ENCODE assay signal across 13 cellular contexts in genomic region chr16:72818286-72818845, GRCh38.
DNase-seq lines count a peak whose midpoint lies in the region; ATAC-seq and TF ChIP-seq lines count a peak whose summit lies in the region.
"Had no signal": no experiment of that assay in that cellular context is flagged by ENCODE, and none has a peak within 500 bp of the region (broad histone marks: within the 10 kb centered on the region; RNA-seq: fewer than 3 reads in every experiment).

No MANE protein-coding gene starts in this region.

- no peak for TF ChIP-seq EP300 in SK-N-SH (IDR thresholded peaks at IDR 0.05; ENCODE audit: borderline replicate concordance in 1 of 2, low read depth in 1 of 2, low read length in 1 of 2)

- no peaks in the 10 kb centered on the region for H3K27me3 Mint-ChIP-seq in type B pancreatic cell

- 92% methylated on average over 4 of the region's 4 CpGs for WGBS in SK-N-SH (ENCODE audit: low lambda C conversion rate)

- H3K4me3 Mint-ChIP-seq in type B pancreatic cell = no peak overlapping the region

- H3K4me2 ChIP-seq in SK-N-SH = no peak overlapping the region
- H3K4me2 ChIP-seq: hepatocyte, PC-9 had no signal

- H3K27me3 ChIP-seq in SK-N-SH (ENCODE audit: insufficient read depth) (no peaks in the 10 kb centered on the region), WERI-Rb-1 (ENCODE audit: insufficient read depth, low read depth, severe bottlenecking) (no peaks in the 10 kb centered on the region)
- H3K27me3 ChIP-seq: hepatocyte had no signal

- H3K36me3 ChIP-seq in SK-N-SH (replicated peaks in 1 of 2; ENCODE audit: control insufficient read depth in 1 of 2, insufficient read depth in 2 of 2, low read length in 1 of 2) = no peaks in the 10 kb centered on the region
- no peaks in the 10 kb centered on the region for H3K36me3 ChIP-seq in WERI-Rb-1

- no peak overlapping the region for H3K9ac ChIP-seq in SK-N-SH

- no peaks in the 10 kb centered on the region for H3F3A ChIP-seq in SK-N-SH (replicated peaks; ENCODE audit: insufficient read depth)

- H3K36me3 Mint-ChIP-seq in type B pancreatic cell = peaks cover 21% of the 10 kb centered on the region

- H3K9me2 ChIP-seq in SK-N-SH = no peaks in the 10 kb centered on the region

- no peak overlapping the region for H2AFZ ChIP-seq in SK-N-SH (ENCODE audit: low read depth)
- H2AFZ ChIP-seq: hepatocyte, PC-9 had no signal

- no peaks in the 10 kb centered on the region; the same call in 1 of the 2 replicates for H3K79me2 ChIP-seq in SK-N-SH (ENCODE audit: insufficient read depth)

- H3K9me3 Mint-ChIP-seq in type B pancreatic cell = no peaks in the 10 kb centered on the region

- intact Hi-C loops in head of caudate nucleus (cut with DNase I) = no loop called here

- CTCF ChIA-PET in SK-N-SH (lab: Yijun Ruan, JAX) = interaction anchor here (0.8 to 1.9 kb wide), 6 partner anchors 9 to 694 kb away, joined by 3 to 23 read pairs (median 4); no protein-coding TSS in a partner anchor

- ATAC-seq in SK-N-SH treated with all-trans-retinoic acid at 6 μM for 48 hours = no peak

- H3K4me1 ChIP-seq in SK-N-SH (ENCODE audit: control insufficient read depth in 1 of 2, insufficient read depth in 2 of 2, low read depth in 1 of 2, low read length in 1 of 2) = peaks cover 14 to 26% of the 10 kb centered on the region in 2 experiments

- H3K9me3 ChIP-seq in SK-N-SH = no peaks in the 10 kb centered on the region
- H3K9me3 ChIP-seq in WERI-Rb-1 (ENCODE audit: severe bottlenecking) = no peaks in the 10 kb centered on the region

- no peak for TF ChIP-seq RAD21 in SK-N-SH (IDR thresholded peaks at IDR 0.05; ENCODE audit: low read length)

- no peaks in the 10 kb centered on the region for H4K20me1 ChIP-seq in SK-N-SH (ENCODE audit: insufficient read depth)

- no peak overlapping the region for H3K27ac Mint-ChIP-seq in type B pancreatic cell

- POLR2A ChIA-PET in SK-N-SH (lab: Yijun Ruan, JAX) = no interaction called here

- no peak overlapping the region for H3K27ac ChIP-seq in SK-N-SH (ENCODE audit: low read depth in 2 of 2, low read length in 1 of 2)
- no peak overlapping the region for H3K27ac ChIP-seq in WERI-Rb-1
- H3K27ac ChIP-seq: hepatocyte, PC-9 had no signal

- TF ChIP-seq CTCF in SK-N-SH (IDR thresholded peaks at IDR 0.05) (peak; percentile 34), WERI-Rb-1 (IDR thresholded peaks at IDR 0.05; ENCODE audit: low read depth, low read length) (peak; percentile 36; the same call in 1 of the 2 replicates), type B pancreatic cell (conservative IDR thresholded peaks at IDR 0.05) (peak; percentile 51)

- DNase-seq in SK-N-SH = no peak
- no peak for DNase-seq in WERI-Rb-1
- DNase-seq in fibroblast of the conjunctiva (ENCODE audit: low read depth) = peak; percentile 14
- DNase-seq in type B pancreatic cell (ENCODE audit: extremely low spot score, unreplicated experiment) = no peak
- DNase-seq in COLO668 (lab: John Stamatoyannopoulos, UW; ENCODE audit: unreplicated experiment) = no peak
- no peak for DNase-seq in head of caudate nucleus
- no peak for DNase-seq in NCI-H2081 treated with DMSO at 0.1 percent for 48 hours (lab: John Stamatoyannopoulos, UW)
- DNase-seq: activated CD4-positive, alpha-beta T cell treated with anti-CD3 and anti-CD28 coated beads for 4 hours; caudate nucleus; NCI-H1105 treated with DMSO at 0.1 percent for 48 hours; PC-9 had no signal

- H3K4me3 ChIP-seq in SK-N-SH (ENCODE audit: low read depth in 2 of 2, low read length in 1 of 2) (no peak overlapping the region), WERI-Rb-1 (ENCODE audit: low read depth, low read length) (no peak overlapping the region)
- H3K4me3 ChIP-seq: hepatocyte, PC-9 had no signal

- peaks cover 45% of the 10 kb centered on the region for H3K4me1 Mint-ChIP-seq in type B pancreatic cell (ENCODE audit: unreplicated experiment)

TF ChIP-seq in SK-N-SH, 30 proteins besides CTCF, POLR2A, EP300 and RAD21:
- TF ChIP-seq TAF1 (IDR thresholded peaks at IDR 0.05; ENCODE audit: borderline replicate concordance, low read depth, low read length) = no peak
- no peak for TF ChIP-seq PBX3 (IDR thresholded peaks at IDR 0.05)
- TF ChIP-seq EZH2phosphoT487 (IDR thresholded peaks at IDR 0.05; ENCODE audit: borderline replicate concordance, low read depth) = no peak
- TF ChIP-seq GABPA (IDR thresholded peaks at IDR 0.05; ENCODE audit: low read depth) = no peak
- no peak for TF ChIP-seq ZBTB33 (IDR thresholded peaks at IDR 0.05; ENCODE audit: borderline replicate concordance, low read depth)
- TF ChIP-seq MXI1 (IDR thresholded peaks at IDR 0.05; ENCODE audit: low read depth, low read length) = no peak
- no peak for TF ChIP-seq GATA2 (CRISPR knock-in tag; IDR thresholded peaks at IDR 0.05)
- no peak for TF ChIP-seq ELF1 (IDR thresholded peaks at IDR 0.05)

TF ChIP-seq in SK-N-SH treated with all-trans-retinoic acid at 6 μM for 48 hours, 23 proteins besides CTCF, POLR2A, EP300 and RAD21 (continues in another document):
- no peak for TF ChIP-seq TOX (CRISPR knock-in tag; IDR thresholded peaks at IDR 0.05; ENCODE audit: borderline replicate concordance)
- TF ChIP-seq ZNF70 (CRISPR knock-in tag; IDR thresholded peaks at IDR 0.05) = no peak
- no peak for TF ChIP-seq GLIS3 (CRISPR knock-in tag; IDR thresholded peaks at IDR 0.05)
- TF ChIP-seq OSR1 (CRISPR knock-in tag; IDR thresholded peaks at IDR 0.05) = no peak
- TF ChIP-seq CSRNP3 (CRISPR knock-in tag; IDR thresholded peaks at IDR 0.05) = no peak
- no peak for TF ChIP-seq TSHZ2 (CRISPR knock-in tag; IDR thresholded peaks at IDR 0.05)
- TF ChIP-seq BACH2 (CRISPR knock-in tag; IDR thresholded peaks at IDR 0.05; ENCODE audit: borderline replicate concordance) = no peak
- TF ChIP-seq CSDC2 (CRISPR knock-in tag; IDR thresholded peaks at IDR 0.05) = no peak
- TF ChIP-seq ZNF8 (CRISPR knock-in tag; IDR thresholded peaks at IDR 0.05) = no peak
- no peak for TF ChIP-seq ZC3H10 (CRISPR knock-in tag; IDR thresholded peaks at IDR 0.05)
- TF ChIP-seq ZNF565 (CRISPR knock-in tag; conservative IDR thresholded peaks at IDR 0.05; ENCODE audit: low read depth) = no peak
- TF ChIP-seq ARNTL (CRISPR knock-in tag; IDR thresholded peaks at IDR 0.05; ENCODE audit: borderline replicate concordance, low read depth) = no peak
- TF ChIP-seq CREB5 (CRISPR knock-in tag; IDR thresholded peaks at IDR 0.05; ENCODE audit: low read depth) = no peak
- no peak for TF ChIP-seq ISL1 (CRISPR knock-in tag; IDR thresholded peaks at IDR 0.05)
- TF ChIP-seq PPARA (CRISPR knock-in tag; IDR thresholded peaks at IDR 0.05; ENCODE audit: borderline replicate concordance) = no peak
